Comparison of ENCODE assay signal across 10 cellular contexts in genomic region chr4:110472583-110473329, GRCh38. TPM values are rescaled to one million over a fixed set of nuclear protein-coding genes. Genes with fewer than 3 reads are reported as not detected.
"Had no signal": no experiment of that assay in that cellular context is flagged by ENCODE, and none has a peak within 500 bp of the region (broad histone marks: within the 10 kb centered on the region; RNA-seq: fewer than 3 reads in every experiment).

No MANE protein-coding gene starts in this region.

- H3K36me3 ChIP-seq: tibial artery had no signal

- ATAC-seq: activated CD8-positive, alpha-beta T cell treated with anti-CD3 and anti-CD28 coated beads for 36 hours; foreskin keratinocyte; left colon had no signal

- H3K4me1 ChIP-seq: foreskin keratinocyte had no signal

- DNase-seq: activated CD8-positive, alpha-beta memory T cell treated with anti-CD3 and anti-CD28 coated beads, Interleukin-2, amount 50 U/mL, for 4 hours; activated CD8-positive, alpha-beta T cell treated with anti-CD3 and anti-CD28 coated beads for 36 hours; aorta; foreskin keratinocyte; left colon; stimulated activated CD4-positive, alpha-beta T cell treated with anti-CD3 and anti-CD28 coated beads, Interleukin-15, amount 100 ng/mL, for 24 hours; stimulated activated CD4-positive, alpha-beta T cell treated with anti-CD3 and anti-CD28 coated beads, Interleukin-4, amount 100 ng/mL, for 4 hours; T-helper 9 cell; tibial artery had no signal

- H3K27ac ChIP-seq: foreskin keratinocyte, tibial artery had no signal

- H3K27me3 ChIP-seq: foreskin keratinocyte had no signal

- FAIRE-seq: bronchial epithelial cell had no signal

- H3K4me3 ChIP-seq: tibial artery had no signal

RNA-seq across cellular contexts. Expression of gene ENPEP, which starts 3.2 kb away (rescaled TPM):
- total RNA-seq: bronchial epithelial cell had no signal
- polyA plus RNA-seq: foreskin keratinocyte had no signal
